In the genomic region with DNA sequence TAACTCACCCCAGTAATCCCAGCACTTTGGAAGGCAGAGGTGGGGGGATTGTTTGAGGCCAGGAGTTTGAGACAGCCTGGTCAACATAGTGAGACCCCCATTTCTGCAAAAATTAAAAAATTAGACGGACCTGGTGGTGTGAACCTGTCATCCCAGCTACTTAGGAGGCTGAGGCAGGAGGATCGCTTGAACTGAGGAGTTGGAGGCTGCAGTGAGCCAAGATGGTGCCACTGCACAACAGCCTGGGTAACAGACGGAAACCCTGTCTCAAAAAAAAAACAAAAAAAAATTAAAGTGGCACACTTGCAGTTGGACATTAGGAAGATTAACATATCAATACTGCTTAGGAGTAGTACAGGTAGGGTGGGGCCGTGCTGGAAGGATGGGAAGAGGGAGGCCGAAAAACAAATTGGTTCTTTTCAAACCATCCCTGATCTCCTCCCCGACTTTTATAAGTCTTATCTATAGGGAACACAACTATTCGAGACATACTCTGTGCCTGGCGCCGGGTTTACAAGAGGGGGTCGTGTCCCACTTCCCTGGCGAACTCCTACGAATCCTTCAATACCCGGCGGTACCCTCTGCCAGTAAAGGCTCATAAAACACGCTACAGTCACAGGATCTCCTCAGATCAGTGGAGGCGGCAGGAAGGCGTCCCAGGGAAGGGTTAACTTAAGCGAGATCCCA, we compare ENCODE assay signal across 8 cellular contexts. TPM values are rescaled to one million over a fixed set of nuclear protein-coding genes. Genes with fewer than 3 reads are reported as not detected.
DNase-seq lines count a peak whose midpoint lies in the region; ATAC-seq and TF ChIP-seq lines count a peak whose summit lies in the region.

No MANE protein-coding gene starts in this region.

- no peak for DNase-seq in Jurkat, Clone E6-1 (ENCODE audit: low read depth, low spot score)
- DNase-seq in cardiac fibroblast (ENCODE audit: low read depth in 2 of 2) (no peak), mesenteric fat pad (ENCODE audit: low spot score) (no peak), NCI-H345 treated with DMSO at 0.1 percent for 48 hours (lab: John Stamatoyannopoulos, UW; ENCODE audit: unreplicated experiment) (no peak)
- no peak for DNase-seq in stimulated activated CD8-positive, alpha-beta memory T cell treated with anti-CD3 and anti-CD28 coated beads, Interleukin-4, amount 100 ng/mL, for 48 hours

- no peaks in the 10 kb centered on the region for H3K27me3 ChIP-seq in ACC112 (ENCODE audit: insufficient read depth, low read length)
- no peaks in the 10 kb centered on the region for H3K27me3 ChIP-seq in muscle layer of colon (ENCODE audit: control insufficient read depth in 1 of 2, insufficient read depth in 2 of 2, low read length in 2 of 2)

- no peak overlapping the region for H3K27ac ChIP-seq in ACC112 (ENCODE audit: low read depth, low read length)
- H3K27ac ChIP-seq in muscle layer of colon (ENCODE audit: low read depth, low read length): peak overlapping the region; percentile 80

- H2AFZ ChIP-seq in ACC112 (ENCODE audit: low read length, unreplicated experiment): peak overlapping the region; percentile 41

- H3K36me3 ChIP-seq in ACC112 (ENCODE audit: insufficient read depth, low read length) (no peaks in the 10 kb centered on the region), muscle layer of colon (ENCODE audit: insufficient read depth, low read length) (peaks cover 19% of the 10 kb centered on the region)

- peak overlapping the region; percentile 89 for H3K4me3 ChIP-seq in ACC112 (ENCODE audit: low read depth, low read length)
- peak overlapping the region; percentile 80 for H3K4me3 ChIP-seq in Jurkat, Clone E6-1 (ENCODE audit: low read length)
- H3K4me3 ChIP-seq in cardiac fibroblast (replicated peaks in 1 of 2; ENCODE audit: low read depth in 2 of 2, low read length in 2 of 2): peak overlapping the region; percentile 85
- peak overlapping the region; percentile 75 to 97 for H3K4me3 ChIP-seq in muscle layer of colon (ENCODE audit: low read depth in 1 of 2, low read length in 2 of 2)

- TF ChIP-seq CTCF in cardiac fibroblast (IDR thresholded peaks at IDR 0.05; ENCODE audit: low read depth, low read length): no peak

- peak overlapping the region; percentile 59 for H3K9ac ChIP-seq in muscle layer of colon (ENCODE audit: low read length)

- ATAC-seq in GM18873 (IDR thresholded peaks at IDR 0.05; ENCODE audit: low FRiP score, unreplicated experiment): no peak

- H3K9me3 ChIP-seq in muscle layer of colon (ENCODE audit: low read length): no peaks in the 10 kb centered on the region

- peaks cover 6% of the 10 kb centered on the region for H3K4me1 ChIP-seq in ACC112 (ENCODE audit: control insufficient read depth, insufficient read depth, low read length, unreplicated experiment)
- H3K4me1 ChIP-seq in muscle layer of colon (ENCODE audit: insufficient read depth, low read length): peaks cover 16% of the 10 kb centered on the region

- peaks cover 10% of the 10 kb centered on the region for H3K79me2 ChIP-seq in ACC112 (ENCODE audit: control insufficient read depth, insufficient read depth, low read length, unreplicated experiment)

RNA-seq across cellular contexts. Expression of a gene that starts 0.6 kb away (rescaled TPM):
- 94.9 TPM for polyA plus RNA-seq in Jurkat, Clone E6-1 (2012; ENCODE audit: insufficient read depth, insufficient read length)
- total RNA-seq in mesenteric fat pad: 27.7 TPM

RNA-seq across cellular contexts. Expression of a gene that starts 0.9 kb away (rescaled TPM):
- 15.5 TPM for polyA plus RNA-seq in Jurkat, Clone E6-1 (2012; ENCODE audit: insufficient read depth, insufficient read length)
- 9.2 TPM for total RNA-seq in mesenteric fat pad

RNA-seq across cellular contexts. Expression of a gene that starts 8.2 kb away (rescaled TPM):
- polyA plus RNA-seq in Jurkat, Clone E6-1 (2012; ENCODE audit: insufficient read depth, insufficient read length): 2.1 TPM
- 1.7 TPM for total RNA-seq in mesenteric fat pad

RNA-seq across cellular contexts. Expression of a gene that starts 17.1 kb away (rescaled TPM):
- 35.9 TPM for polyA plus RNA-seq in Jurkat, Clone E6-1 (2012; ENCODE audit: insufficient read depth, insufficient read length)
- total RNA-seq in mesenteric fat pad: 7.5 TPM

RNA-seq across cellular contexts. Expression of a gene that starts 17.3 kb away (rescaled TPM):
- polyA plus RNA-seq in Jurkat, Clone E6-1 (2012; ENCODE audit: insufficient read depth, insufficient read length): 476 TPM
- 22.7 TPM for total RNA-seq in mesenteric fat pad
